3 cellular contexts compared by ENCODE assay signal in genomic region chr6:12353731-12354130, GRCh38.
TF ChIP-seq lines count a peak whose summit lies in the region.

No MANE protein-coding gene starts in this region.

TF ChIP-seq in liver, 16 proteins besides CTCF, POLR2A, EP300 and RAD21 (continued from another document):
- TF ChIP-seq, protein P1, sequence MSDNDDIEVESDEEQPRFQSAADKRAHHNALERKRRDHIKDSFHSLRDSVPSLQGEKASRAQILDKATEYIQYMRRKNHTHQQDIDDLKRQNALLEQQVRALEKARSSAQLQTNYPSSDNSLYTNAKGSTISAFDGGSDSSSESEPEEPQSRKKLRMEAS (IDR thresholded peaks at IDR 0.05): peak; percentile 15
- no peak for TF ChIP-seq REST (IDR thresholded peaks at IDR 0.05)
- no peak for TF ChIP-seq FOXA2 (IDR thresholded peaks at IDR 0.05)
- no peak for TF ChIP-seq HNF4G (IDR thresholded peaks at IDR 0.05)
- TF ChIP-seq FOXA1 (IDR thresholded peaks at IDR 0.05): no peak
- TF ChIP-seq HNF4A (conservative IDR thresholded peaks at IDR 0.05): peak; percentile 39 to 49
- TF ChIP-seq ATF3 (IDR thresholded peaks at IDR 0.05): no peak
- TF ChIP-seq ZBTB33 (IDR thresholded peaks at IDR 0.05): no peak

TF ChIP-seq in HepG2, 621 proteins besides CTCF, POLR2A, EP300 and RAD21 (continued from another document):
- no peak for TF ChIP-seq ZNF414 (CRISPR knock-in tag; IDR thresholded peaks at IDR 0.05)
- TF ChIP-seq, protein P2, sequence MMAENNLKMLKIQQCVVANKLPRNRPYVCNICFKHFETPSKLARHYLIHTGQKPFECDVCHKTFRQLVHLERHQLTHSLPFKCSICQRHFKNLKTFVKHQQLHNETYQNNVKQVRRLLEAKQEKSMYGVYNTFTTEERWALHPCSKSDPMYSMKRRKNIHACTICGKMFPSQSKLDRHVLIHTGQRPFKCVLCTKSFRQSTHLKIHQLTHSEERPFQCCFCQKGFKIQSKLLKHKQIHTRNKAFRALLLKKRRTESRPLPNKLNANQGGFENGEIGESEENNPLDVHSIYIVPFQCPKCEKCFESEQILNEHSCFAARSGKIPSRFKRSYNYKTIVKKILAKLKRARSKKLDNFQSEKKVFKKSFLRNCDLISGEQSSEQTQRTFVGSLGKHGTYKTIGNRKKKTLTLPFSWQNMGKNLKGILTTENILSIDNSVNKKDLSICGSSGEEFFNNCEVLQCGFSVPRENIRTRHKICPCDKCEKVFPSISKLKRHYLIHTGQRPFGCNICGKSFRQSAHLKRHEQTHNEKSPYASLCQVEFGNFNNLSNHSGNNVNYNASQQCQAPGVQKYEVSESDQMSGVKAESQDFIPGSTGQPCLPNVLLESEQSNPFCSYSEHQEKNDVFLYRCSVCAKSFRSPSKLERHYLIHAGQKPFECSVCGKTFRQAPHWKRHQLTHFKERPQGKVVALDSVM (CRISPR knock-in tag; IDR thresholded peaks at IDR 0.05): no peak
- no peak for TF ChIP-seq ZFY (CRISPR knock-in tag; IDR thresholded peaks at IDR 0.05)
- no peak for TF ChIP-seq GABPB1 (CRISPR knock-in tag; IDR thresholded peaks at IDR 0.05)
- no peak for TF ChIP-seq ZNF720 (CRISPR knock-in tag; IDR thresholded peaks at IDR 0.05)
- no peak for TF ChIP-seq PAXIP1 (CRISPR knock-in tag; conservative IDR thresholded peaks at IDR 0.05)
- TF ChIP-seq ZNF740 (CRISPR knock-in tag; IDR thresholded peaks at IDR 0.05): no peak
- no peak for TF ChIP-seq IRF1 (CRISPR knock-in tag; IDR thresholded peaks at IDR 0.05; ENCODE audit: low read depth)
- no peak for TF ChIP-seq ZBTB34 (CRISPR knock-in tag; IDR thresholded peaks at IDR 0.05)

TF ChIP-seq in endothelial cell of umbilical vein, 7 proteins besides CTCF, POLR2A, EP300 and RAD21 (continued from another document):
- TF ChIP-seq FOS (IDR thresholded peaks at IDR 0.05; ENCODE audit: borderline replicate concordance, insufficient read depth, low read length) (no peak), GATA2 (IDR thresholded peaks at IDR 0.05; ENCODE audit: insufficient read depth, insufficient read length, low read depth, low read length) (no peak), POLR2AphosphoS5 (IDR thresholded peaks at IDR 0.05; ENCODE audit: insufficient read depth, low read depth, low read length) (no peak), MYC (IDR thresholded peaks at IDR 0.05; ENCODE audit: low read depth, low read length) (no peak), EZH2 (IDR thresholded peaks at IDR 0.05; ENCODE audit: borderline replicate concordance, low read depth, low read length, severe bottlenecking) (no peak)
